In genomic region chr18:35580748-35581534, GRCh38 we compare ENCODE assay signal across 8 cellular contexts. TPM values are rescaled to one million over a fixed set of nuclear protein-coding genes. Genes with fewer than 3 reads are reported as not detected.
A peak's percentile ranks its signal among the peaks of the same experiment; 100 is the strongest.
DNase-seq lines count a peak whose midpoint lies in the region; ATAC-seq and TF ChIP-seq lines count a peak whose summit lies in the region.

No MANE protein-coding gene starts in this region.

- H3K9me3 Mint-ChIP-seq in Caco-2 (ENCODE audit: unreplicated experiment): peaks cover 10% of the 10 kb centered on the region

- H3K4me1 ChIP-seq in Caco-2 (peaks cover 4% of the 10 kb centered on the region), adrenal gland (replicated peaks in 1 of 2) (peaks cover 16 to 24% of the 10 kb centered on the region in 2 donors), right atrium auricular region (peaks cover 0 to 19% of the 10 kb centered on the region in 2 donors), prostate gland (replicated peaks) (peaks cover 5% of the 10 kb centered on the region)

- H3K27me3 Mint-ChIP-seq in Caco-2 (ENCODE audit: insufficient read depth, unreplicated experiment): no peaks in the 10 kb centered on the region

- TF ChIP-seq POLR2A in adrenal gland (IDR thresholded peaks at IDR 0.05) (peak; percentile 2 to 58), prostate gland (IDR thresholded peaks at IDR 0.05) (peak; percentile 11)

- DNase-seq in Caco-2 (peak; percentile 39 to 44), HT1080 (ENCODE audit: low read depth) (peak; percentile 34), SKM-1 treated with dmso at 0.1 percent for 144 hours (lab: John Stamatoyannopoulos, UW; ENCODE audit: unreplicated experiment) (peak; percentile 69), adrenal gland (peak; percentile 67 to 76 (median 71)), right atrium auricular region (ENCODE audit: low spot score) (no peak), prostate gland (ENCODE audit: low spot score) (peak; percentile 46), DMS114 treated with DMSO at 0.1 percent for 48 hours (lab: John Stamatoyannopoulos, UW; ENCODE audit: unreplicated experiment) (no peak)

- H3K27ac Mint-ChIP-seq in Caco-2 (ENCODE audit: unreplicated experiment): no peak overlapping the region

- H3K36me3 ChIP-seq in Caco-2 (ENCODE audit: control insufficient read depth, insufficient read depth, low read length) (no peaks in the 10 kb centered on the region), adrenal gland (replicated peaks in 1 of 2) (no peaks in the 10 kb centered on the region), right atrium auricular region (no peaks in the 10 kb centered on the region), prostate gland (no peaks in the 10 kb centered on the region)

- no peak for TF ChIP-seq CTCF in Caco-2 (IDR thresholded peaks at IDR 0.05; ENCODE audit: insufficient read depth in 1 of 2, low read depth in 1 of 2, low read length in 1 of 2, severe bottlenecking in 1 of 2, unreplicated experiment in 1 of 2)
- no peak for TF ChIP-seq CTCF in adrenal gland (IDR thresholded peaks at IDR 0.05)
- TF ChIP-seq CTCF in right atrium auricular region (IDR thresholded peaks at IDR 0.05): no peak
- no peak for TF ChIP-seq CTCF in prostate gland (IDR thresholded peaks at IDR 0.05)

- CTCF ChIA-PET in Caco-2 (lab: Charles Lee): no interaction called here

- peak; percentile 33 for ATAC-seq in GM19452 (IDR thresholded peaks at IDR 0.05; ENCODE audit: unreplicated experiment)

- no peaks in the 10 kb centered on the region for H3K36me3 Mint-ChIP-seq in Caco-2 (ENCODE audit: insufficient read depth, unreplicated experiment)

- no TSS peak for BruUV-seq in Caco-2 (replicated peaks; lab: Mats Ljungman, UMichigan)

- H3K4me3 Mint-ChIP-seq in Caco-2 (ENCODE audit: unreplicated experiment): peak overlapping the region; percentile 68

- POLR2A ChIA-PET in Caco-2 (lab: Charles Lee): no interaction called here

- H3K9me3 ChIP-seq in Caco-2 (no peaks in the 10 kb centered on the region), adrenal gland (replicated peaks in 1 of 3) (no peaks in the 10 kb centered on the region), right atrium auricular region (no peaks in the 10 kb centered on the region), prostate gland (no peaks in the 10 kb centered on the region)

- intact Hi-C loops in Caco-2 (cut with micrococcal nuclease; ENCODE audit: unreplicated experiment) (loop anchor here (2.0 to 5.0 kb wide), 2 partner anchors 74 to 172 kb away; no protein-coding TSS in a partner anchor), adrenal gland (cut with DNase I) (no loop called here), prostate gland (cut with DNase I) (no loop called here)

- H3K27me3 ChIP-seq in Caco-2 (replicated peaks; ENCODE audit: control insufficient read depth, insufficient read depth, low read length) (no peaks in the 10 kb centered on the region), adrenal gland (no peaks in the 10 kb centered on the region), right atrium auricular region (no peaks in the 10 kb centered on the region), prostate gland (replicated peaks; ENCODE audit: insufficient read depth) (no peaks in the 10 kb centered on the region)

- H3K4me1 Mint-ChIP-seq in Caco-2 (ENCODE audit: low read depth, unreplicated experiment): no peaks in the 10 kb centered on the region

- WGBS in adrenal gland, 4 donors: 0 to 1% (median 1%) methylated on average over 3 to 94 of the region's 94 CpGs
- WGBS in prostate gland: under 1% methylated on average over 43 of the region's 94 CpGs

- H3K4me3 ChIP-seq in Caco-2 (ENCODE audit: low read depth, low read length) (peak overlapping the region; percentile 58), adrenal gland (peak overlapping the region; percentile 34 to 93 (median 75)), right atrium auricular region (peak overlapping the region; percentile 77 to 87), prostate gland (peak overlapping the region; percentile 63 to 81)

- H3K27ac ChIP-seq in adrenal gland (peak overlapping the region; percentile 53 to 95 (median 90)), right atrium auricular region (peak overlapping the region; percentile 94 to 99), prostate gland (peak overlapping the region; percentile 85 to 92)

RNA-seq across cellular contexts. Expression of gene GALNT1, which starts 0.6 kb away (rescaled TPM):
- total RNA-seq in Caco-2 (2022) (53.6 and 57.4 TPM in 2 replicates), adrenal gland (10 to 100 TPM; 26.0 to 75.2 (median 65.4) TPM), right atrium auricular region (10 to 100 TPM; 29.6 to 35.2 TPM), prostate gland (10 to 100 TPM; 40.2 to 50.6 TPM)
- 53.5 and 59.5 TPM in 2 replicates for total RNA-seq in HT1080 (2014; rRNA removed; shearing (Covaris generic))
- 76.4 and 91.3 TPM in 2 replicates for polyA plus RNA-seq in HT1080 (2015; cell fraction: cytosol; rRNA removed)
- 32.0 and 32.4 TPM in 2 replicates for polyA plus RNA-seq in HT1080 (2015; cell fraction: nucleus; rRNA removed)
- 10 to 100 TPM in 2 of 3 donors, 1 to 10 TPM in 1; 9.7 to 96.9 (median 10.5) TPM for polyA plus RNA-seq in adrenal gland

Comparison
In these comparisons a context has a peak if more than half of its experiments do, and no peak if none do; other contexts are left out.
1. DNase-seq: peak in Caco-2 (2 of 2), HT1080 (single experiment), SKM-1 treated with dmso at 0.1 percent for 144 hours (single experiment), adrenal gland (7 of 7) and prostate gland (single experiment); none in right atrium auricular region (single experiment) and DMS114 treated with DMSO at 0.1 percent for 48 hours (single experiment).
2. Peak in every context shown above with its lines, with median percentiles within 50 percentile points of each other: H3K4me3 ChIP-seq and H3K27ac ChIP-seq.